Comparison of ENCODE assay signal across 8 cellular contexts in the genomic region with DNA sequence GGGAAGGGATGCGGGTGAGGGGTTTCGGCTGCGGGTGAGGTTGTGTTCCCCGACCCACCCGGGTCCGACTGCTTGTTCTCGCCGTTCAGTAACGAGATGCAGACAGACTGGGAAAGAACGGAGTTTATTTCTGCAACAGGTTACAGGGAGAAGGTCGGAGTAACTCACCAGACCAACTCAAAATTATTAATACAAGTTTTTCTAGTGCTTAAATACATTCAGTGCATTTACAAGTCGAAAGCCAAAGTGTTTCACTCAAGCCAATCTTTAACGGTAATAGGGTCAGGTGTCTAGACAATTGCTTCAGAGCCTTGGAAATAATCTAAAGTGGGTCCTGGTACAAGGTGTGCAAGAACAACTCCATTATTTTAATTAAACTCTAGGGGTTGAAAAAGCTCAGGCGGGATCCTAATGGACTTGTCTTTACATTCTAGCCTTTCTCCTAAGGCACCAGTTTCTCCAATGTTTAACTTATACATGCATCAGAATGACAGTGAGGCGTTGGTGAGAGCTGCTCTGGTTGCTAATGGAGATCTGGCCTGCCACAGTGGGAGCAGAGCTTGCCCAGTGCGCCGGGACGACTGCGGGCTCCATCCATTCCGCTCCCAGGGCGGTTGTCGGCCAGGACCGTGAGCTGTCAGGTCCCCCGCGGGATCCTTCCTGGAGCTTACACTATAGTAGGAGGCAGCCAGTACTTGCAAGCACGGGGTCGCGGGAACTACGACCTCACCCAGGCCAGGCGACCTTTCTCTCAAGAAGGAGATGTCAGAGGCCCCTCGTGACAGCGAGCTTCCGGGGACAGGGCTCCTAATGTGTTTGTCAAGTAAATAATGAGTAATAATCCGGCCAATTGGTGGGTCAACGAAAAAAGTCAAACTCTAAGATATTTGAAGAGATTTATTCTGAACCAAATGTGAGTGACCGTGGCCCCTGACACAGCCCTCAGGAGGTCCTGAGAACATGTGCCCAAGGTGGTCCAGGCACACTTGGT. TPM values are rescaled to one million over a fixed set of nuclear protein-coding genes. Genes with fewer than 3 reads are reported as not detected.
A peak's percentile ranks its signal among the peaks of the same experiment; 100 is the strongest.
DNase-seq lines count a peak whose midpoint lies in the region; ATAC-seq and TF ChIP-seq lines count a peak whose summit lies in the region.

No MANE protein-coding gene starts in this region.

- peaks cover 6% of the 10 kb centered on the region; the same call in 1 of the 2 replicates for H3F3A ChIP-seq in GM23338 (replicated peaks; ENCODE audit: low read depth)
- peaks cover 21% of the 10 kb centered on the region for H3F3A ChIP-seq in neural progenitor cell (ENCODE audit: low read depth)

- H4K20me1 ChIP-seq in GM23338 (replicated peaks; ENCODE audit: insufficient read depth): no peaks in the 10 kb centered on the region; the same call in 1 of the 2 replicates
- peaks cover 7% of the 10 kb centered on the region for H4K20me1 ChIP-seq in neural progenitor cell (ENCODE audit: low read depth)

- H3K9me3 ChIP-seq in neural progenitor cell (ENCODE audit: low read depth): no peaks in the 10 kb centered on the region

- H3K4me2 ChIP-seq in GM23338: peak overlapping the region; percentile 94
- H3K4me2 ChIP-seq in neural progenitor cell: peak overlapping the region; percentile 87

- H3K27ac Mint-ChIP-seq in GM23338 (no peak overlapping the region), neural progenitor cell (no peak overlapping the region)

- DNase-seq in COLO668 (lab: John Stamatoyannopoulos, UW; ENCODE audit: unreplicated experiment) (peak; percentile 10), GM23338 (ENCODE audit: low spot score) (peak; percentile 67), fibroblast of villous mesenchyme (ENCODE audit: low read depth) (peak; percentile 16), neural progenitor cell (ENCODE audit: low spot score) (peak; percentile 70), GM20000 (ENCODE audit: low spot score) (no peak), KG1 (lab: John Stamatoyannopoulos, UW) (no peak)

- H3K9me2 ChIP-seq in GM23338 (ENCODE audit: insufficient read depth): no peaks in the 10 kb centered on the region

- H3K36me3 ChIP-seq in GM23338 (ENCODE audit: insufficient read depth) (no peaks in the 10 kb centered on the region), neural progenitor cell (no peaks in the 10 kb centered on the region)

- H3K27me3 Mint-ChIP-seq in GM23338 (ENCODE audit: insufficient read depth, low read depth, poor library complexity): peaks cover 17% of the 10 kb centered on the region
- H3K27me3 Mint-ChIP-seq in neural progenitor cell (ENCODE audit: insufficient read depth, low read depth): peaks cover 4% of the 10 kb centered on the region

- H3K27me3 ChIP-seq in GM23338 (ENCODE audit: insufficient read depth) (peaks cover 19% of the 10 kb centered on the region), neural progenitor cell (peaks cover 26% of the 10 kb centered on the region)

- H3K9ac ChIP-seq in neural progenitor cell: no peak overlapping the region

- TF ChIP-seq CTCF in GM23338 (conservative IDR thresholded peaks at IDR 0.05; ENCODE audit: low read depth in 2 of 2): no peak
- TF ChIP-seq CTCF in VCaP (conservative IDR thresholded peaks at IDR 0.05): no peak
- no peak for TF ChIP-seq CTCF in fibroblast of villous mesenchyme (IDR thresholded peaks at IDR 0.05; ENCODE audit: insufficient read depth, low read depth, low read length)
- no peak for TF ChIP-seq CTCF in neural progenitor cell (IDR thresholded peaks at IDR 0.05)
- no peak for TF ChIP-seq CTCF in GM20000 (IDR thresholded peaks at IDR 0.05; ENCODE audit: extremely low read depth, missing control alignments)

- H2AFZ ChIP-seq in GM23338 (peak overlapping the region; percentile 96), neural progenitor cell (replicated peaks) (peak overlapping the region; percentile 83)

- H3K4me1 ChIP-seq in GM23338 (ENCODE audit: insufficient read depth) (peaks cover 19% of the 10 kb centered on the region), neural progenitor cell (peaks cover 18% of the 10 kb centered on the region)

- H3K4me1 Mint-ChIP-seq in GM23338 (peaks cover 30% of the 10 kb centered on the region), neural progenitor cell (peaks cover 28% of the 10 kb centered on the region)

- ATAC-seq in GM23338 (peak; percentile 52), HG03159 (IDR thresholded peaks at IDR 0.05; ENCODE audit: unreplicated experiment) (no peak)

- peaks cover 14% of the 10 kb centered on the region for H3K36me3 Mint-ChIP-seq in GM23338 (ENCODE audit: low read depth)
- H3K36me3 Mint-ChIP-seq in neural progenitor cell: peaks cover 9% of the 10 kb centered on the region

- peak overlapping the region; percentile 92 for H3K4me3 ChIP-seq in GM23338
- peak overlapping the region; percentile 68 for H3K4me3 ChIP-seq in fibroblast of villous mesenchyme (ENCODE audit: low read depth, low read length)
- H3K4me3 ChIP-seq in neural progenitor cell: peak overlapping the region; percentile 67

- H3K9me3 Mint-ChIP-seq in GM23338 (no peaks in the 10 kb centered on the region), neural progenitor cell (no peaks in the 10 kb centered on the region)

- no peak overlapping the region for H3K27ac ChIP-seq in GM23338 (ENCODE audit: low read depth)
- peak overlapping the region; percentile 90 for H3K27ac ChIP-seq in VCaP
- no peak overlapping the region for H3K27ac ChIP-seq in neural progenitor cell

- H3K79me2 ChIP-seq in GM23338 (replicated peaks; ENCODE audit: insufficient read depth): peaks cover 36% of the 10 kb centered on the region
- peaks cover 40% of the 10 kb centered on the region for H3K79me2 ChIP-seq in neural progenitor cell (ENCODE audit: low read depth)

- peak overlapping the region; percentile 95 for H3K4me3 Mint-ChIP-seq in GM23338
- H3K4me3 Mint-ChIP-seq in neural progenitor cell: peak overlapping the region; percentile 99

TF ChIP-seq in GM23338, 12 proteins besides CTCF, POLR2A, EP300 and RAD21:
- TF ChIP-seq EZH2 (IDR thresholded peaks at IDR 0.05; ENCODE audit: low read depth, unreplicated experiment): peak; percentile 7
- no peak for TF ChIP-seq EZH2phosphoT487 (IDR thresholded peaks at IDR 0.05; ENCODE audit: unreplicated experiment)

RNA-seq across cellular contexts. Expression of gene HIGD1A, which starts 0.8 kb away (rescaled TPM):
- total RNA-seq in GM23338 (2014; rRNA removed; shearing (Covaris generic)): 102 and 118 TPM in 2 replicates
- polyA plus RNA-seq in GM23338 (2016; fragmentation: Nextera tagmentation; extraction: Ambion mirVana): 127 and 144 TPM in 2 replicates
- total RNA-seq in fibroblast of villous mesenchyme: 130 and 184 TPM in 2 replicates
- total RNA-seq in neural progenitor cell (ENCODE audit: low replicate concordance): 110 and 181 TPM in 2 replicates

RNA-seq across cellular contexts. Expression of gene ACKR2, which starts 4.1 kb away (rescaled TPM):
- 0.35 and 0.58 TPM in 2 replicates for total RNA-seq in GM23338 (2014; rRNA removed; shearing (Covaris generic))
- polyA plus RNA-seq in GM23338 (2016; fragmentation: Nextera tagmentation; extraction: Ambion mirVana): not detected in 2 replicates
- total RNA-seq in fibroblast of villous mesenchyme (under 0.01 TPM in 1 of 2 replicates, not detected in the other), neural progenitor cell (ENCODE audit: low replicate concordance) (not detected in 2 replicates)

RNA-seq across cellular contexts. Expression of gene CCDC13, which starts 32.1 kb away (rescaled TPM):
- 0.45 TPM in 1 of 2 replicates, not detected in the other for total RNA-seq in GM23338 (2014; rRNA removed; shearing (Covaris generic))
- 0.27 and 0.42 TPM in 2 replicates for polyA plus RNA-seq in GM23338 (2016; fragmentation: Nextera tagmentation; extraction: Ambion mirVana)
- total RNA-seq in fibroblast of villous mesenchyme: 0.43 and 0.64 TPM in 2 replicates
- total RNA-seq in neural progenitor cell (ENCODE audit: low replicate concordance): 1.1 TPM in 1 of 2 replicates, not detected in the other

Comparison
In these comparisons a context has a peak if more than half of its experiments do, and no peak if none do; other contexts are left out.
1. DNase-seq: peak in COLO668 (single experiment), GM23338 (single experiment), fibroblast of villous mesenchyme (single experiment) and neural progenitor cell (single experiment); none in GM20000 (single experiment) and KG1 (single experiment).
2. Peak in every context shown above with its lines, with median percentiles within 50 percentile points of each other: H3K4me3 ChIP-seq.